Comparison of ENCODE assay signal across 8 cellular contexts in the genomic region with DNA sequence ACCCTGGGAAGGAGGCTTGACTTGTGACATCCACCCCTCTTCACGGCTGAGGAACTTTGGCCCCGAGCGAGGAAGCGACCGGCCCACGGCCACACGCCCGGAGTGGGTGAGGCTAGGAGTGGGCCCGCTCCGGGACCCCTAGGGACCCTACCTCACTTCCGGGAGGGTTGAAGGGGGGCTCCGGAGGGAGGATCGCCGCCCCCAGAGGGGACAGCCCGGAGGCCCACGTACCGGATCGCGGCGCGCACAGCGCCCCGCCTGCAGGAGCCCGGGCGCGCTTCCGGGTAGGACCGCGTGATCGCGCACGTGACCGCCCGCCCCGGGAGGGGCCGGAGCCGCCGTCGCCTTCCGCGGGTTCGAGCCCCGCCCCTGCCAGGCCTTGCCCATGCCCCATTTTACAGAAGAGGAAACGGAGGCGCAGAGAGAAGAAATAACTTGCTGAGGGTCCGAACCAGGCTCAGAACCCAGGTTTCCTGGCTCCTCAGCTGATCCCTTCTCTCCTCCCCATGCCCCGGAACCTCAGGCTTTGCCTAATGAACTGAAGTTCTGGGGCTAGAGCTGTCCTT. TPM values are rescaled to one million over a fixed set of nuclear protein-coding genes. Genes with fewer than 3 reads are reported as not detected.
DNase-seq lines count a peak whose midpoint lies in the region; ATAC-seq and TF ChIP-seq lines count a peak whose summit lies in the region.

TSS of gene HPS1 (minus strand) at position 280 of the 566 bp plus-strand sequence. CDS start 3,695 bp downstream, outside the sequence.

- peak within 1 kb of the TSS; percentile 93 for H3K4me3 ChIP-seq in choroid plexus epithelial cell (ENCODE audit: low read depth, low read length)

- TF ChIP-seq CTCF in choroid plexus epithelial cell (conservative IDR thresholded peaks at IDR 0.05; ENCODE audit: low read depth, low read length): no peak

- peak; percentile 35 for DNase-seq in NCI-H1092 treated with DMSO at 0.1 percent for 48 hours (lab: John Stamatoyannopoulos, UW)
- DNase-seq in NCI-H1092 (lab: John Stamatoyannopoulos, UW): no peak
- peak; percentile 13 for DNase-seq in NCI-H1417 treated with DMSO at 0.1 percent for 48 hours (lab: John Stamatoyannopoulos, UW)
- peak; percentile 70 for DNase-seq in activated CD4-positive, alpha-beta T cell treated with anti-CD3 and anti-CD28 coated beads for 1 hour
- peak; percentile 72 for DNase-seq in choroid plexus epithelial cell (ENCODE audit: low read depth)
- DNase-seq in left colon: peak; percentile 70 to 90
- peak; percentile 73 to 86 for DNase-seq in stimulated activated CD4-positive, alpha-beta T cell treated with anti-CD3 and anti-CD28 coated beads, Interleukin-1b, Interleukin-23, amount 100 ng/mL, for 4 hours (ENCODE audit: low read depth in 2 of 2)

- intact Hi-C loops in left colon (cut with DNase I, micrococcal nuclease): no loop called here

- ATAC-seq in HG02642 (IDR thresholded peaks at IDR 0.05; ENCODE audit: poor library complexity, unreplicated experiment) (peak; percentile 91), left colon (peak; percentile 95)

RNA-seq across cellular contexts. Expression of gene HPS1, which starts in this region (rescaled TPM):
- total RNA-seq in left colon: 10 to 100 TPM; 74.7 to 96.2 TPM
